1 cellular context compared by ENCODE assay signal in the genomic region with DNA sequence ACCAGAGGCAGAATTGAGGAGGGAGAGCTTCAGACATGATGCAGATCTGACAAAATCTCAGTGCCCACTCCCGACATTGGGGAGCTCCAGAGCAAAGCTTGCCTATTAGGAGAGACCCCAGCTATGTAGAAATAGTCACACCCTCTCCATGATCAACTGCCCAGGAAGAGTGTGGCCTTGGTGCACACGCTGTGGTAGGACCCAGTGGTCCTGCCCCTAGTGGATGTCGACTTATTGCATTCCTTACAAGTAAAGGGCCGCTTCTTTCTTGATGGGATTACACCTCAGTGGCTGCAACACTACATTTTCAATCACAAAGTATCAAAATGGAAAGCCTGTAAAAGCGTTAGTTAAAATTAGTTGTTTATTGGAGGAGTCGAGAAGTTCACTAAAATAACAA.
TF ChIP-seq lines count a peak whose summit lies in the region.

No MANE protein-coding gene starts in this region.

TF ChIP-seq in HepG2, 621 proteins besides CTCF, POLR2A, EP300 and RAD21 (continued from another document):
- TF ChIP-seq TFDP1 (CRISPR knock-in tag; IDR thresholded peaks at IDR 0.05; ENCODE audit: borderline replicate concordance) (no peak), RBM39 (IDR thresholded peaks at IDR 0.05; ENCODE audit: low read depth, low read length, poor library complexity, severe bottlenecking) (no peak), SUZ12 (IDR thresholded peaks at IDR 0.05; ENCODE audit: low read depth, low read length) (no peak), ZSCAN12 (CRISPR knock-in tag; IDR thresholded peaks at IDR 0.05) (no peak), ZBTB46 (CRISPR knock-in tag; IDR thresholded peaks at IDR 0.05; ENCODE audit: borderline replicate concordance) (no peak)
TF ChIP-seq in HepG2: peak in this region for 0.
